ENCODE assay signal across 9 cellular contexts in genomic region chr20:31713312-31714049, GRCh38. TPM values are rescaled to one million over a fixed set of nuclear protein-coding genes. Genes with fewer than 3 reads are reported as not detected.
A peak's percentile ranks its signal among the peaks of the same experiment; 100 is the strongest.
DNase-seq lines count a peak whose midpoint lies in the region; ATAC-seq and TF ChIP-seq lines count a peak whose summit lies in the region.
"Had no signal": no experiment of that assay in that cellular context is flagged by ENCODE, and none has a peak within 500 bp of the region (broad histone marks: within the 10 kb centered on the region; RNA-seq: fewer than 3 reads in every experiment).

No MANE protein-coding gene starts in this region.

- intact Hi-C loops in left ventricle myocardium superior (cut with micrococcal nuclease) = loop anchor here (5.0 kb wide), 1 partner anchor 46 kb away; no protein-coding TSS in a partner anchor
- intact Hi-C loops in gastrocnemius medialis (cut with DNase I; ENCODE audit: low total_unique reads) = loop anchor here (2.0 kb wide), 1 partner anchor 43 kb away; no protein-coding TSS in a partner anchor

- H3K27ac Mint-ChIP-seq in activated naive CD8-positive, alpha-beta T cell treated with anti-CD3 and anti-CD28 coated beads, Interleukin-2, amount 50 U/mL, for 24 hours = peak overlapping the region; percentile 94
- H3K27ac Mint-ChIP-seq: activated B cell treated with CpG ODN at 0.5 μM for 24 hours had no signal

- TF ChIP-seq POLR2A in gastrocnemius medialis (IDR thresholded peaks at IDR 0.05) = peak; percentile 16 to 34

- peaks cover 88 to 95% of the 10 kb centered on the region in 2 donors for H3K4me1 ChIP-seq in gastrocnemius medialis

- DNase-seq in HK-2 (ENCODE audit: unreplicated experiment) (peak; percentile 88), left ventricle myocardium superior (peak; percentile 84), gastrocnemius medialis (peak; percentile 72 to 84), SIG-M5 (lab: John Stamatoyannopoulos, UW) (no peak), NCI-H2171 (lab: John Stamatoyannopoulos, UW) (no peak)
- no peak for DNase-seq in activated naive CD8-positive, alpha-beta T cell treated with anti-CD3 and anti-CD28 coated beads, Interleukin-2, amount 50 U/mL, for 24 hours
- DNase-seq: activated B cell treated with CpG ODN at 0.5 μM for 24 hours had no signal

- in situ Hi-C loops in gastrocnemius medialis (cut with MboI; ENCODE audit: low sequenced_read_pairs in 4 of 4) = no loop called here

- H3K27me3 ChIP-seq in gastrocnemius medialis = no peaks in the 10 kb centered on the region

- peak overlapping the region; percentile 97 to 98 (median 97) for H3K27ac ChIP-seq in gastrocnemius medialis

- no peak for ATAC-seq in activated naive CD8-positive, alpha-beta T cell treated with anti-CD3 and anti-CD28 coated beads, Interleukin-2, amount 50 U/mL, for 24 hours
- ATAC-seq in left ventricle myocardium superior = peak; percentile 62
- peak; percentile 14 to 33 for ATAC-seq in gastrocnemius medialis
- ATAC-seq in HG02884 (IDR thresholded peaks at IDR 0.05; ENCODE audit: unreplicated experiment) = no peak
- no peak for ATAC-seq in GM21526 (IDR thresholded peaks at IDR 0.05; ENCODE audit: low FRiP score, unreplicated experiment)

- H3K4me3 Mint-ChIP-seq in activated naive CD8-positive, alpha-beta T cell treated with anti-CD3 and anti-CD28 coated beads, Interleukin-2, amount 50 U/mL, for 24 hours = peak overlapping the region; percentile 99
- H3K4me3 Mint-ChIP-seq: activated B cell treated with CpG ODN at 0.5 μM for 24 hours had no signal

- H3K27me3 Mint-ChIP-seq in activated naive CD8-positive, alpha-beta T cell treated with anti-CD3 and anti-CD28 coated beads, Interleukin-2, amount 50 U/mL, for 24 hours = no peaks in the 10 kb centered on the region
- H3K27me3 Mint-ChIP-seq: activated B cell treated with CpG ODN at 0.5 μM for 24 hours had no signal

- peak overlapping the region; percentile 34 to 48 (median 40) for H3K4me3 ChIP-seq in gastrocnemius medialis

- peaks cover 93% of the 10 kb centered on the region for H3K36me3 Mint-ChIP-seq in activated naive CD8-positive, alpha-beta T cell treated with anti-CD3 and anti-CD28 coated beads, Interleukin-2, amount 50 U/mL, for 24 hours (ENCODE audit: low read depth)

- no peaks in the 10 kb centered on the region for H3K36me3 ChIP-seq in gastrocnemius medialis

- H3K4me1 Mint-ChIP-seq in activated naive CD8-positive, alpha-beta T cell treated with anti-CD3 and anti-CD28 coated beads, Interleukin-2, amount 50 U/mL, for 24 hours = peaks cover 88% of the 10 kb centered on the region

- no peaks in the 10 kb centered on the region for H3K9me3 Mint-ChIP-seq in activated naive CD8-positive, alpha-beta T cell treated with anti-CD3 and anti-CD28 coated beads, Interleukin-2, amount 50 U/mL, for 24 hours
- H3K9me3 Mint-ChIP-seq: activated B cell treated with CpG ODN at 0.5 μM for 24 hours had no signal

- H3K9me3 ChIP-seq in gastrocnemius medialis = no peaks in the 10 kb centered on the region

- no peak for TF ChIP-seq CTCF in gastrocnemius medialis (IDR thresholded peaks at IDR 0.05 in 4 of 5, conservative IDR thresholded peaks at IDR 0.05 in 1 of 5)

RNA-seq across cellular contexts. Expression of gene BCL2L1, which starts 9.2 kb away (rescaled TPM):
- total RNA-seq in left ventricle myocardium superior (54.8 TPM), gastrocnemius medialis (10 to 100 TPM; 41.5 to 87.8 (median 55.3) TPM)

RNA-seq across cellular contexts. Expression of gene TPX2, which starts 25.6 kb away (rescaled TPM):
- total RNA-seq in left ventricle myocardium superior (0.72 TPM), gastrocnemius medialis (1 to 10 TPM in 2 of 4 donors, under 1 TPM in 2; 0.46 to 1.9 (median 1.0) TPM)

Comparison
In these comparisons a context has a peak if more than half of its experiments do, and no peak if none do; other contexts are left out.
1. DNase-seq: peak in HK-2 (single experiment), left ventricle myocardium superior (single experiment) and gastrocnemius medialis (2 of 2); none in activated naive CD8-positive, alpha-beta T cell treated with anti-CD3 and anti-CD28 coated beads, Interleukin-2, amount 50 U/mL, for 24 hours (single experiment), SIG-M5 (single experiment) and NCI-H2171 (single experiment).
2. ATAC-seq: peak in left ventricle myocardium superior (single experiment) and gastrocnemius medialis (2 of 2); none in activated naive CD8-positive, alpha-beta T cell treated with anti-CD3 and anti-CD28 coated beads, Interleukin-2, amount 50 U/mL, for 24 hours (single experiment), HG02884 (single experiment) and GM21526 (single experiment).